In the genomic region with DNA sequence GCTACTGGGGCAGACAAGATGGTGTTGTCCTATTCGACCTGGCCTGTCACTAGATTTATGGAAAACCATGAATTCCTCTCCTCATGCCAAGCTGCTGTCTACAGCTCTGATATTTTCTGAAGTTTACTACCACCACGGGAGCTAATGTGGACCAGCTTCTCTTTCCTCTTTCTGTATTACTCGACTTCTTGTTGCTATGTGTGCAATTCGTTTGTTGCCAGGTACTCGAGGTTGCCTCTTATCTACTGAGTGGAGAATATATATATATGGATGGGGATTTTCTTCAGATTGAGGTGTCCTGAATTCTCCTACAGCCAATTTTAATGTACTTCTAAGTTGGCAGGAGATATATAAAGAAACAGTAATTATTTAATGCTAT, we compare ENCODE assay signal across 1 cellular context.
TF ChIP-seq lines count a peak whose summit lies in the region.

No MANE protein-coding gene starts in this region.

TF ChIP-seq in GM12878, 131 proteins besides CTCF, POLR2A, EP300 and RAD21 (continued from another document):
- TF ChIP-seq, protein P1, sequence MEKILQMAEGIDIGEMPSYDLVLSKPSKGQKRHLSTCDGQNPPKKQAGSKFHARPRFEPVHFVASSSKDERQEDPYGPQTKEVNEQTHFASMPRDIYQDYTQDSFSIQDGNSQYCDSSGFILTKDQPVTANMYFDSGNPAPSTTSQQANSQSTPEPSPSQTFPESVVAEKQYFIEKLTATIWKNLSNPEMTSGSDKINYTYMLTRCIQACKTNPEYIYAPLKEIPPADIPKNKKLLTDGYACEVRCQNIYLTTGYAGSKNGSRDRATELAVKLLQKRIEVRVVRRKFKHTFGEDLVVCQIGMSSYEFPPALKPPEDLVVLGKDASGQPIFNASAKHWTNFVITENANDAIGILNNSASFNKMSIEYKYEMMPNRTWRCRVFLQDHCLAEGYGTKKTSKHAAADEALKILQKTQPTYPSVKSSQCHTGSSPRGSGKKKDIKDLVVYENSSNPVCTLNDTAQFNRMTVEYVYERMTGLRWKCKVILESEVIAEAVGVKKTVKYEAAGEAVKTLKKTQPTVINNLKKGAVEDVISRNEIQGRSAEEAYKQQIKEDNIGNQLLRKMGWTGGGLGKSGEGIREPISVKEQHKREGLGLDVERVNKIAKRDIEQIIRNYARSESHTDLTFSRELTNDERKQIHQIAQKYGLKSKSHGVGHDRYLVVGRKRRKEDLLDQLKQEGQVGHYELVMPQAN (conservative IDR thresholded peaks at IDR 0.05), result no peak
- TF ChIP-seq HDGF (IDR thresholded peaks at IDR 0.05) (0 out of 2 replicates have a peak, but pooled peaks have one; percentile 3), E2F4 (IDR thresholded peaks at IDR 0.05; ENCODE audit: low read depth, low read length) (no peak), BCL11A (IDR thresholded peaks at IDR 0.05; ENCODE audit: low read depth, low read length) (no peak), PBX3 (IDR thresholded peaks at IDR 0.05; ENCODE audit: insufficient replicate concordance, low read depth, low read length) (no peak), ZNF622 (IDR thresholded peaks at IDR 0.05) (no peak), MYC (IDR thresholded peaks at IDR 0.05; ENCODE audit: insufficient read depth, insufficient read length, insufficient replicate concordance, low read length, severe bottlenecking) (no peak), JUNB (IDR thresholded peaks at IDR 0.05) (no peak; the same call in none of the 2 replicates), TAF1 (IDR thresholded peaks at IDR 0.05; ENCODE audit: borderline replicate concordance, low read depth, low read length) (no peak), CHD1 (IDR thresholded peaks at IDR 0.05; ENCODE audit: low read depth, low read length) (no peak), CHD4 (IDR thresholded peaks at IDR 0.05) (no peak), MXI1 (IDR thresholded peaks at IDR 0.05; ENCODE audit: low read depth, low read length) (no peak), BACH1 (IDR thresholded peaks at IDR 0.05; ENCODE audit: borderline replicate concordance) (no peak), NR2F1 (conservative IDR thresholded peaks at IDR 0.05) (no peak), EED (IDR thresholded peaks at IDR 0.05; ENCODE audit: low read depth) (no peak), DPF2 (IDR thresholded peaks at IDR 0.05) (peak; percentile 42; the same call in 1 of the 2 replicates), POLR2AphosphoS5 (IDR thresholded peaks at IDR 0.05; ENCODE audit: low read length) (no peak), IKZF1 (conservative IDR thresholded peaks at IDR 0.05) (0 out of 2 replicates have a peak, but pooled peaks have one; percentile 16), KLF5 (IDR thresholded peaks at IDR 0.05; ENCODE audit: partially characterized antibody) (no peak), STAT1 (conservative IDR thresholded peaks at IDR 0.05) (no peak), SP1 (IDR thresholded peaks at IDR 0.05; ENCODE audit: low read depth, low read length) (no peak), NBN (IDR thresholded peaks at IDR 0.05) (0 out of 2 replicates have a peak, but pooled peaks have one; percentile 2), IKZF2 (IDR thresholded peaks at IDR 0.05) (peak in 1 of 2 experiments; percentile 35; a peak in 2 of 4 replicates)
- TF ChIP-seq, protein P2, sequence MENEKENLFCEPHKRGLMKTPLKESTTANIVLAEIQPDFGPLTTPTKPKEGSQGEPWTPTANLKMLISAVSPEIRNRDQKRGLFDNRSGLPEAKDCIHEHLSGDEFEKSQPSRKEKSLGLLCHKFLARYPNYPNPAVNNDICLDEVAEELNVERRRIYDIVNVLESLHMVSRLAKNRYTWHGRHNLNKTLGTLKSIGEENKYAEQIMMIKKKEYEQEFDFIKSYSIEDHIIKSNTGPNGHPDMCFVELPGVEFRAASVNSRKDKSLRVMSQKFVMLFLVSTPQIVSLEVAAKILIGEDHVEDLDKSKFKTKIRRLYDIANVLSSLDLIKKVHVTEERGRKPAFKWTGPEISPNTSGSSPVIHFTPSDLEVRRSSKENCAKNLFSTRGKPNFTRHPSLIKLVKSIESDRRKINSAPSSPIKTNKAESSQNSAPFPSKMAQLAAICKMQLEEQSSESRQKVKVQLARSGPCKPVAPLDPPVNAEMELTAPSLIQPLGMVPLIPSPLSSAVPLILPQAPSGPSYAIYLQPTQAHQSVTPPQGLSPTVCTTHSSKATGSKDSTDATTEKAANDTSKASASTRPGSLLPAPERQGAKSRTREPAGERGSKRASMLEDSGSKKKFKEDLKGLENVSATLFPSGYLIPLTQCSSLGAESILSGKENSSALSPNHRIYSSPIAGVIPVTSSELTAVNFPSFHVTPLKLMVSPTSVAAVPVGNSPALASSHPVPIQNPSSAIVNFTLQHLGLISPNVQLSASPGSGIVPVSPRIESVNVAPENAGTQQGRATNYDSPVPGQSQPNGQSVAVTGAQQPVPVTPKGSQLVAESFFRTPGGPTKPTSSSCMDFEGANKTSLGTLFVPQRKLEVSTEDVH (IDR thresholded peaks at IDR 0.05; ENCODE audit: low read depth, partially characterized antibody), result no peak
TF ChIP-seq in GM12878: peak in this region for 6.
